1 cellular context compared by ENCODE assay signal in the genomic region with DNA sequence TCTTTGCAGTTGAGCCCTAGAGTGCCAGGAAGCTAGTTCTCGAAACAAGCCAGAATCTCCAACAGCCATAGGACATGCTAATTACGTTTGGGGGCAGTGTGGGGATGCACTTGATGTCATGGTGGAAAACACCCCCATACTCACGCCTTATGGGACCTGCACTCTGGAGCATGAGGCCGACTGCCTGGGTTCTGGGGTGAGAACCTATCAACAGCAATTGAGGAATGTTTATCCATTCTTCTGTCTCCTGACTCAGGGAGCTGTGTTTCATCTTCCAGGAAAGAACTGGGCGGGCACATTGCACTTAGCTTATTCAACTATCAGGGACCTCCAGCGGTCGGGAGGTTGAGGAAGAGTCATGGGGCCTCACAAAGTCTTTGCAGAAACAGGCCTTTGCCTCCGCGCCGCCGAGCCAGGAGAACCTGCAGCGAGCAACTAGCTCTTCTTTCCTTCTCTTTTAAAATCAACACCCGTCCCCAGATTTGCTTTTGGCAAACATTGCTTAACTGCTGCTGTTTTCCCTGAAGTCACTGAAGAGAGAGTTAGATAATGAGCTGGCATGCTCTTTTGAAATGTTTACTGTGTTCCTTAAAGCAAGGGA.
TF ChIP-seq lines count a peak whose summit lies in the region.

No MANE protein-coding gene starts in this region.

TF ChIP-seq in WTC11, 78 proteins besides CTCF, POLR2A, EP300 and RAD21 (continued from another document):
- TF ChIP-seq SP1 (CRISPR knock-in tag; conservative IDR thresholded peaks at IDR 0.05) (no peak), ZNF138 (CRISPR knock-in tag; conservative IDR thresholded peaks at IDR 0.05) (no peak), KAT7 (CRISPR knock-in tag; IDR thresholded peaks at IDR 0.05; ENCODE audit: borderline replicate concordance) (no peak)
